Comparison of ENCODE assay signal across 1 cellular context in the genomic region with DNA sequence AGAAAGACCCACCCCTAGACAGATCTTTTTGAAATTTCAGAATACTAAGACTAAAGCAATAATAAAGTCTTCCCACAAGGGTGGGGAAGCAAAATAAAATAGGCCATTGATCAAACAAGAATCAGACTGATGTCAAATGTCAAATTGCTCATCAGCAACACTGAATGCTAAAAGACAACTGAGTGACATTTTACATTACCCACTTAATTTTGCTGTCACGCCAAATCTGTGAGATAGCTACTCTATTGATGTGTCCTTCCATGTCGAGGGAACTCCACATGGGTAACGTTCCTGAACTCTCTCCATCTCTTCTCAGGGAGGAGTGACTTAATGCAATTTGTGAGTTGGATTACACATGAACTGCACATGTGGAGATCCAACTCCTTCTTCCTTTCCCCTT.
TF ChIP-seq lines count a peak whose summit lies in the region.

No MANE protein-coding gene starts in this region.

TF ChIP-seq in GM23338, 12 proteins besides CTCF, POLR2A, EP300 and RAD21 (continued from another document):
- TF ChIP-seq ZNF462 (CRISPR knock-in tag; IDR thresholded peaks at IDR 0.05) (no peak), EZH2 (IDR thresholded peaks at IDR 0.05; ENCODE audit: low read depth, unreplicated experiment) (no peak)
- TF ChIP-seq, protein P1, sequence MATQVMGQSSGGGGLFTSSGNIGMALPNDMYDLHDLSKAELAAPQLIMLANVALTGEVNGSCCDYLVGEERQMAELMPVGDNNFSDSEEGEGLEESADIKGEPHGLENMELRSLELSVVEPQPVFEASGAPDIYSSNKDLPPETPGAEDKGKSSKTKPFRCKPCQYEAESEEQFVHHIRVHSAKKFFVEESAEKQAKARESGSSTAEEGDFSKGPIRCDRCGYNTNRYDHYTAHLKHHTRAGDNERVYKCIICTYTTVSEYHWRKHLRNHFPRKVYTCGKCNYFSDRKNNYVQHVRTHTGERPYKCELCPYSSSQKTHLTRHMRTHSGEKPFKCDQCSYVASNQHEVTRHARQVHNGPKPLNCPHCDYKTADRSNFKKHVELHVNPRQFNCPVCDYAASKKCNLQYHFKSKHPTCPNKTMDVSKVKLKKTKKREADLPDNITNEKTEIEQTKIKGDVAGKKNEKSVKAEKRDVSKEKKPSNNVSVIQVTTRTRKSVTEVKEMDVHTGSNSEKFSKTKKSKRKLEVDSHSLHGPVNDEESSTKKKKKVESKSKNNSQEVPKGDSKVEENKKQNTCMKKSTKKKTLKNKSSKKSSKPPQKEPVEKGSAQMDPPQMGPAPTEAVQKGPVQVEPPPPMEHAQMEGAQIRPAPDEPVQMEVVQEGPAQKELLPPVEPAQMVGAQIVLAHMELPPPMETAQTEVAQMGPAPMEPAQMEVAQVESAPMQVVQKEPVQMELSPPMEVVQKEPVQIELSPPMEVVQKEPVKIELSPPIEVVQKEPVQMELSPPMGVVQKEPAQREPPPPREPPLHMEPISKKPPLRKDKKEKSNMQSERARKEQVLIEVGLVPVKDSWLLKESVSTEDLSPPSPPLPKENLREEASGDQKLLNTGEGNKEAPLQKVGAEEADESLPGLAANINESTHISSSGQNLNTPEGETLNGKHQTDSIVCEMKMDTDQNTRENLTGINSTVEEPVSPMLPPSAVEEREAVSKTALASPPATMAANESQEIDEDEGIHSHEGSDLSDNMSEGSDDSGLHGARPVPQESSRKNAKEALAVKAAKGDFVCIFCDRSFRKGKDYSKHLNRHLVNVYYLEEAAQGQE (IDR thresholded peaks at IDR 0.05; ENCODE audit: unreplicated experiment) = no peak
